ENCODE assay signal across 10 cellular contexts in the genomic region with DNA sequence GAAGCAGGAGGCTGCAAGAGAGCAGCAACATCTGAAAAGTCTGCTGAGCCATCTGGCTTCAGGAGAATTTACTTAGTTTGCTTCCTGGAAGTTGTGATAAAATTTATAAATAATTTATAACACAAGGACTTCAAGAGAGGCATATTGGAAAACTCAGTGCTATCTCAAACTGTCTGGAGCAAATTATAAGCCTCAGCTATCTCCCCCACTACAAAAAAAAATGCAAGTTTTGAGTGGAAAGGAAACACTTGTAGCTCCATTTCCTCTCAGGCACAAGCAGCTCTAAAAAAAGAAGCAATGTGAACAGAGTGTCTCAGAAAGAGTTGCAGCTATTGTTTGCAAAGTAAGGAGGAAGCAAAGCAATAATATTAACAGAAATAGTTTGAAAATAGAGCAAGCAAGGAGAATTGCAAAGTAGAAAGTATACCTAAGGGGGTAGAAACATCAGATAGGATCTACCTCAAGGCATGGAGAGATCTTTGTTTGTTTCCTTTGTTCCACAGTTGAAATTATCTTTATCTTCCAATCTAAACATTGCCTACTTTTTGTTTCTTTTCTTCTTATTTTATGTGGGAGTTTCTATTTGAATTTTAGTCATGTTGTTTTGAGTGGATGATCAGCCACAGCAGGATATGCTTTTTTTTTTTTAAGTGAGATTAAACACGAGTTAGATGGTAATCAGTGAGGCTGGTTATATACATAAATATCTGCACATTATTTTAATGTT. TPM values are rescaled to one million over a fixed set of nuclear protein-coding genes. Genes with fewer than 3 reads are reported as not detected.
DNase-seq lines count a peak whose midpoint lies in the region; ATAC-seq and TF ChIP-seq lines count a peak whose summit lies in the region.
"Had no signal": no experiment of that assay in that cellular context is flagged by ENCODE, and none has a peak within 500 bp of the region (broad histone marks: within the 10 kb centered on the region; RNA-seq: fewer than 3 reads in every experiment).

No MANE protein-coding gene starts in this region.

- POLR2A ChIA-PET in HCT116 (lab: Charles Lee) = no interaction called here
- POLR2A ChIA-PET in activated naive CD8-positive, alpha-beta T cell treated with anti-CD3 and anti-CD28 coated beads, Interleukin-2, amount 10 ng/mL, durations not matched to agents 7 days and 5 days (lab: Charles Lee) = interaction anchor here (0.6 to 2.1 kb wide), 3 partner anchors 11 to 56 kb away, joined by 3 to 7 read pairs (median 7); a partner anchor contains a TSS

- H4K20me1 ChIP-seq in HCT116 (ENCODE audit: insufficient read depth) = no peaks in the 10 kb centered on the region

- no peak overlapping the region for H4K91ac ChIP-seq in mesenchymal stem cell (ENCODE audit: low read length)

- RAD21 ChIA-PET in HCT116 (lab: Charles Lee; ENCODE audit: low non-redundant PET in 1 of 2, low total read pairs in 2 of 2, uncharacterized antibody in 2 of 2, unreplicated experiment in 2 of 2) = no interaction called here

- no peak overlapping the region for H3K14ac ChIP-seq in mesenchymal stem cell (ENCODE audit: low read length in 2 of 2)

- intact Hi-C loops in HCT116 (cut with micrococcal nuclease) = no loop called here

- H4K5ac ChIP-seq in mesendoderm (ENCODE audit: low read length) = no peak overlapping the region

- H3K23ac ChIP-seq in mesenchymal stem cell (ENCODE audit: low read length in 2 of 2) = no peak overlapping the region
- no peak overlapping the region for H3K23ac ChIP-seq in mesendoderm (ENCODE audit: low read length)

- TF ChIP-seq POLR2A in HCT116 (IDR thresholded peaks at IDR 0.05; ENCODE audit: borderline replicate concordance, extremely low read depth, insufficient read depth, insufficient read length) = no peak

- H3K4me2 ChIP-seq in HCT116 (ENCODE audit: low read length) = no peak overlapping the region
- no peak overlapping the region for H3K4me2 ChIP-seq in mesenchymal stem cell (ENCODE audit: low read length, poor library complexity, severe bottlenecking)
- H3K4me2 ChIP-seq in mesendoderm (ENCODE audit: low read length) = no peak overlapping the region

- H3K9me3 Mint-ChIP-seq in CD4-positive, CD25-positive, alpha-beta regulatory T cell = peaks cover 0 to 7% (median 0%) of the 10 kb centered on the region in 7 donors
- H3K9me3 Mint-ChIP-seq in activated naive CD8-positive, alpha-beta T cell treated with anti-CD3 and anti-CD28 coated beads, Interleukin-2, amount 10 ng/mL, durations not matched to agents 7 days and 5 days = peaks cover 14% of the 10 kb centered on the region

- no peak overlapping the region for H2BK12ac ChIP-seq in mesenchymal stem cell (ENCODE audit: low read length in 2 of 2)

- H3K36me3 ChIP-seq in CD4-positive, CD25-positive, alpha-beta regulatory T cell (ENCODE audit: control insufficient read depth, insufficient read depth, low read length) = no peaks in the 10 kb centered on the region
- H3K36me3 ChIP-seq in HCT116 (ENCODE audit: control insufficient read depth in 1 of 2, insufficient read depth in 2 of 2, low read length in 2 of 2) = no peaks in the 10 kb centered on the region
- H3K36me3 ChIP-seq in mesenchymal stem cell (ENCODE audit: control insufficient read depth in 1 of 2, insufficient read depth in 2 of 2, low read depth in 1 of 2, low read length in 2 of 2) = no peaks in the 10 kb centered on the region
- no peaks in the 10 kb centered on the region for H3K36me3 ChIP-seq in mesendoderm (ENCODE audit: control insufficient read depth, insufficient read depth, low read length)

- peak overlapping the region; percentile 61 to 88 (median 80) for H3K4me3 Mint-ChIP-seq in CD4-positive, CD25-positive, alpha-beta regulatory T cell
- H3K4me3 Mint-ChIP-seq in activated naive CD8-positive, alpha-beta T cell treated with anti-CD3 and anti-CD28 coated beads, Interleukin-2, amount 10 ng/mL, durations not matched to agents 7 days and 5 days = peak overlapping the region; percentile 64

- H3K56ac ChIP-seq in mesendoderm (ENCODE audit: low read length) = no peak overlapping the region

- no CpG with 5 or more reads among the region's 1 CpG for WGBS in mesenchymal stem cell
- WGBS in mesendoderm (ENCODE audit: extremely low coverage, insufficient coverage, low lambda C conversion rate) = no CpG with 5 or more reads among the region's 1 CpG

- H2BK15ac ChIP-seq in mesenchymal stem cell (ENCODE audit: low read depth, poor library complexity, severe bottlenecking) (no peak overlapping the region), mesendoderm (replicated peaks; ENCODE audit: low read depth) (no peak overlapping the region)

- H2BK120ac ChIP-seq in mesenchymal stem cell (ENCODE audit: low read depth, low read length) (no peak overlapping the region), mesendoderm (ENCODE audit: low read depth, low read length) (no peak overlapping the region)

- H3K18ac ChIP-seq in mesenchymal stem cell (ENCODE audit: low read depth in 1 of 2, low read length in 2 of 2) (no peak overlapping the region), mesendoderm (ENCODE audit: low read length) (no peak overlapping the region)

- H3K27me3 ChIP-seq in CD4-positive, CD25-positive, alpha-beta regulatory T cell (ENCODE audit: control insufficient read depth, insufficient read depth, low read length) = no peaks in the 10 kb centered on the region
- H3K27me3 ChIP-seq in HCT116 (ENCODE audit: insufficient read depth, low read length) (no peaks in the 10 kb centered on the region), mesenchymal stem cell (ENCODE audit: control insufficient read depth in 1 of 2, insufficient read depth in 1 of 2, low read length in 2 of 2) (no peaks in the 10 kb centered on the region), mesendoderm (ENCODE audit: insufficient read depth, low read length, poor library complexity) (no peaks in the 10 kb centered on the region)

- TF ChIP-seq CTCF in HCT116 (IDR thresholded peaks at IDR 0.05 in 2 of 3, conservative IDR thresholded peaks at IDR 0.05 in 1 of 3; ENCODE audit: borderline replicate concordance in 1 of 3, insufficient read depth in 1 of 3, low read depth in 2 of 3, low read length in 2 of 3) = no peak

- peak overlapping the region in 1 of 2 experiments; percentile 24 for H3K4ac ChIP-seq in mesenchymal stem cell (ENCODE audit: low read depth in 1 of 2, low read length in 2 of 2)
- H3K4ac ChIP-seq in mesendoderm (ENCODE audit: low read depth, low read length) = no peak overlapping the region

- peaks cover 36% of the 10 kb centered on the region for H3K4me1 ChIP-seq in CD4-positive, CD25-positive, alpha-beta regulatory T cell (ENCODE audit: control insufficient read depth, insufficient read depth, low read length, poor library complexity, severe bottlenecking)
- H3K4me1 ChIP-seq in HCT116 (ENCODE audit: control insufficient read depth in 1 of 2, insufficient read depth in 2 of 2, low read length in 2 of 2) (no peaks in the 10 kb centered on the region), mesenchymal stem cell (ENCODE audit: control insufficient read depth, insufficient read depth, low read depth, low read length) (no peaks in the 10 kb centered on the region), mesendoderm (ENCODE audit: control insufficient read depth, low read depth, low read length) (no peaks in the 10 kb centered on the region)

- H3K79me2 ChIP-seq in HCT116 (ENCODE audit: insufficient read depth, low read length) (no peaks in the 10 kb centered on the region), mesendoderm (ENCODE audit: control insufficient read depth, insufficient read depth, low read length) (no peaks in the 10 kb centered on the region)

- H3K79me1 ChIP-seq in mesenchymal stem cell (replicated peaks; ENCODE audit: low read length, poor library complexity, severe bottlenecking) = no peaks in the 10 kb centered on the region
- H3K79me1 ChIP-seq in mesendoderm (ENCODE audit: low read length) = no peaks in the 10 kb centered on the region

- H3K9ac ChIP-seq in HCT116 (ENCODE audit: low read length) (no peak overlapping the region), mesenchymal stem cell (ENCODE audit: low read length) (peak overlapping the region; percentile 27), mesendoderm (ENCODE audit: low read length) (no peak overlapping the region)

- H4K8ac ChIP-seq in mesenchymal stem cell (ENCODE audit: low read length) = no peak overlapping the region
- no peak overlapping the region for H4K8ac ChIP-seq in mesendoderm (ENCODE audit: low read depth, low read length)

- peaks cover 4% of the 10 kb centered on the region for H3K36me3 Mint-ChIP-seq in CD4-positive, CD25-positive, alpha-beta regulatory T cell
- peaks cover 16% of the 10 kb centered on the region for H3K36me3 Mint-ChIP-seq in activated naive CD8-positive, alpha-beta T cell treated with anti-CD3 and anti-CD28 coated beads, Interleukin-2, amount 10 ng/mL, durations not matched to agents 7 days and 5 days

- H3K9me3 ChIP-seq in CD4-positive, CD25-positive, alpha-beta regulatory T cell (ENCODE audit: control insufficient read depth in 2 of 2, low read length in 2 of 2) = no peaks in the 10 kb centered on the region
- H3K9me3 ChIP-seq in HCT116 (ENCODE audit: control insufficient read depth in 1 of 2, insufficient read depth in 1 of 2, low read depth in 1 of 2, low read length in 2 of 2) = no peaks in the 10 kb centered on the region; a peak in 1 of 4 replicates
- peaks cover 12% of the 10 kb centered on the region for H3K9me3 ChIP-seq in mesenchymal stem cell (ENCODE audit: control insufficient read depth, low read length)

- no TSS peak for BruUV-seq in HCT116 (replicated peaks; lab: Mats Ljungman, UMichigan)

- H2BK5ac ChIP-seq in mesenchymal stem cell (ENCODE audit: low read depth, low read length, poor library complexity, severe bottlenecking) = no peak overlapping the region
- no peak overlapping the region for H2BK5ac ChIP-seq in mesendoderm (ENCODE audit: low read length)

- peak in 2 of 3 donors; percentile 45 to 63 for DNase-seq in CD4-positive, CD25-positive, alpha-beta regulatory T cell
- DNase-seq in HCT116 (ENCODE audit: low read depth, low spot score) (no peak), mesenchymal stem cell (peak; percentile 60), NCI-H510A treated with DMSO at 0.1 percent for 48 hours (lab: John Stamatoyannopoulos, UW) (no peak), mesendoderm (no peak)
- DNase-seq in activated naive CD8-positive, alpha-beta T cell treated with anti-CD3 and anti-CD28 coated beads, Interleukin-2, amount 10 ng/mL, durations not matched to agents 7 days and 5 days = no peak
- no peak for DNase-seq in stimulated activated CD4-positive, alpha-beta T cell treated with anti-CD3 and anti-CD28 coated beads, Interleukin-12 subunit alpha, Interleukin-12 subunit beta, amount 100 ng/mL, for 4 hours
- DNase-seq in activated effector memory CD4-positive, alpha-beta T cell treated with Interleukin-2 at 50 U/mL for 16 hours = no peak
- DNase-seq: activated gamma-delta T cell treated with Interleukin-2 at 50 U/mL for 16 hours, EL had no signal

- H2AK5ac ChIP-seq in mesenchymal stem cell (ENCODE audit: low read length, severe bottlenecking) (no peak overlapping the region), mesendoderm (ENCODE audit: low read length) (no peak overlapping the region)

- H3K27me3 Mint-ChIP-seq in CD4-positive, CD25-positive, alpha-beta regulatory T cell = no peaks in the 10 kb centered on the region
- peaks cover 2% of the 10 kb centered on the region for H3K27me3 Mint-ChIP-seq in activated naive CD8-positive, alpha-beta T cell treated with anti-CD3 and anti-CD28 coated beads, Interleukin-2, amount 10 ng/mL, durations not matched to agents 7 days and 5 days

- no peaks in the 10 kb centered on the region for H3K9me2 ChIP-seq in HCT116 (ENCODE audit: insufficient read depth)

- H2AFZ ChIP-seq in HCT116 (ENCODE audit: low read depth, low read length, poor library complexity, severe bottlenecking) (peak overlapping the region; percentile 61), mesenchymal stem cell (ENCODE audit: low read depth, low read length) (no peak overlapping the region)

- H3K4me1 Mint-ChIP-seq in CD4-positive, CD25-positive, alpha-beta regulatory T cell = peaks cover 15 to 67% (median 32%) of the 10 kb centered on the region in 4 donors
- H3K4me1 Mint-ChIP-seq in activated naive CD8-positive, alpha-beta T cell treated with anti-CD3 and anti-CD28 coated beads, Interleukin-2, amount 10 ng/mL, durations not matched to agents 7 days and 5 days = peaks cover 25% of the 10 kb centered on the region

- TF ChIP-seq RAD21 in HCT116 (IDR thresholded peaks at IDR 0.05; ENCODE audit: low read depth) = no peak

- ATAC-seq in CD4-positive, CD25-positive, alpha-beta regulatory T cell (ENCODE audit: low read depth in 2 of 2) = peak in 1 of 2 donors; percentile 58
- ATAC-seq in HCT116 = no peak
- peak; percentile 69 for ATAC-seq in activated naive CD8-positive, alpha-beta T cell treated with anti-CD3 and anti-CD28 coated beads, Interleukin-2, amount 10 ng/mL, durations not matched to agents 7 days and 5 days (ENCODE audit: low read depth)

- H3K4me3 ChIP-seq in CD4-positive, CD25-positive, alpha-beta regulatory T cell (ENCODE audit: low read depth, low read length) = peak overlapping the region; percentile 58
- H3K4me3 ChIP-seq in HCT116 (replicated peaks in 1 of 2; ENCODE audit: low read depth in 1 of 2, low read length in 2 of 2) (no peak overlapping the region), mesenchymal stem cell (ENCODE audit: insufficient read depth in 1 of 2, low read depth in 1 of 2, low read length in 2 of 2) (no peak overlapping the region), mesendoderm (ENCODE audit: low read length) (no peak overlapping the region)

- peak overlapping the region; percentile 81 to 94 (median 83) for H3K27ac Mint-ChIP-seq in CD4-positive, CD25-positive, alpha-beta regulatory T cell
- H3K27ac Mint-ChIP-seq in activated naive CD8-positive, alpha-beta T cell treated with anti-CD3 and anti-CD28 coated beads, Interleukin-2, amount 10 ng/mL, durations not matched to agents 7 days and 5 days = peak overlapping the region; percentile 88

- CTCF ChIA-PET in HCT116 (lab: Charles Lee) = interaction anchor here (0.7 kb wide), 1 partner anchor 21 kb away, joined by 3 read pairs; no protein-coding TSS in a partner anchor

- H3K27ac ChIP-seq in CD4-positive, CD25-positive, alpha-beta regulatory T cell (ENCODE audit: insufficient read depth, low read length, poor library complexity, severe bottlenecking) = peak overlapping the region; percentile 67
- H3K27ac ChIP-seq in HCT116 (ENCODE audit: low read depth, low read length) (no peak overlapping the region), mesenchymal stem cell (ENCODE audit: low read length, poor library complexity, severe bottlenecking) (no peak overlapping the region), mesendoderm (ENCODE audit: low read depth, low read length) (no peak overlapping the region)

RNA-seq across cellular contexts. Expression of a gene that starts 56.0 kb away (rescaled TPM):
- total RNA-seq in CD4-positive, CD25-positive, alpha-beta regulatory T cell = 234 TPM
- 10 to 100 TPM; 25.3 to 59.8 (median 45.8) TPM for polyA plus RNA-seq in CD4-positive, CD25-positive, alpha-beta regulatory T cell
- 26.5 TPM for total RNA-seq in HCT116 (2021; ENCODE audit: unreplicated experiment)
- 6.1 and 10.7 TPM in 2 replicates for polyA plus RNA-seq in HCT116 (2012)
- 10 to 100 TPM; 46.1 to 48.9 TPM for total RNA-seq in activated naive CD8-positive, alpha-beta T cell treated with anti-CD3 and anti-CD28 coated beads, Interleukin-2, amount 10 ng/mL, durations not matched to agents 7 days and 5 days
- 1,394 TPM for polyA plus RNA-seq in mesenchymal stem cell (2013, experiment 1 of 2)
- polyA plus RNA-seq in mesenchymal stem cell (2013, experiment 2 of 2) = 1,387 TPM
- 7.6 TPM for polyA plus RNA-seq in mesendoderm (2013, experiment 1 of 2)
- polyA plus RNA-seq in mesendoderm (2013, experiment 2 of 2) = 7.3 TPM

Comparison
In these comparisons a context has a peak if more than half of its experiments do, and no peak if none do; other contexts are left out.
1. DNase-seq: peak in CD4-positive, CD25-positive, alpha-beta regulatory T cell (2 of 3) and mesenchymal stem cell (single experiment); none in HCT116 (single experiment), activated naive CD8-positive, alpha-beta T cell treated with anti-CD3 and anti-CD28 coated beads, Interleukin-2, amount 10 ng/mL, durations not matched to agents 7 days and 5 days (single experiment), stimulated activated CD4-positive, alpha-beta T cell treated with anti-CD3 and anti-CD28 coated beads, Interleukin-12 subunit alpha, Interleukin-12 subunit beta, amount 100 ng/mL, for 4 hours (single experiment), NCI-H510A treated with DMSO at 0.1 percent for 48 hours (single experiment), activated effector memory CD4-positive, alpha-beta T cell treated with Interleukin-2 at 50 U/mL for 16 hours (single experiment) and mesendoderm (single experiment).